In the genomic region with DNA sequence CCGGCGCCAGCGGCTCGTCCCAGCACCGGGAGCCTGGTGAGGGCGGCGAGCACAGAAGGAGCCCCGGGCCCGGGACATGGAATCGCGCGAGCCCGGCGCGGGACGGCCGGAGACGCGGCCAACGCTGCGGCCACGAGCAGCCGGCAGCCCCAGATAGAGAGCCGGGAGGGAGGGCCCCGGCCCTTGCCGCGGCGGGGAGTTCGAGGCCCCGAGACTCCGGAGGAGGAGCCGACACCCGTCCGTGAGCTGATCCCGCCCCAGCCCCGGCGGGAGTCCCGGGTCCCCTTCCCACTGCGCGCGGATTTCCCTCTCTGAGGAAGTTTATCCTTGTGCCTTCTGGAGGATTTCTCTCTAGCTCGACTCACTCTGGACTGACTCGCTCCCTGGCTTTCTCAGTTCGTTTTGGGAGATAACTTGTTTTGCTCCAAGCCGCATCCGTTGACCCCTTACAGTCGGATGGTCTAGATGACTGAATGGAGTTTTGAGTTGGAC, we compare ENCODE assay signal across 8 cellular contexts. TPM values are rescaled to one million over a fixed set of nuclear protein-coding genes. Genes with fewer than 3 reads are reported as not detected.
DNase-seq lines count a peak whose midpoint lies in the region; ATAC-seq and TF ChIP-seq lines count a peak whose summit lies in the region.

No MANE protein-coding gene starts in this region.

- TF ChIP-seq RAD21 in liver (IDR thresholded peaks at IDR 0.05) = no peak

- peak overlapping the region; percentile 89 for H3K4me3 Mint-ChIP-seq in stimulated activated memory B cell treated with anti-CD40 and anti-IgM and Interleukin-4, amounts not matched to agents 10 μg/mL and 1 μg/mL and 100 μg/mL, for 72 hours

- H3K4me1 Mint-ChIP-seq in stimulated activated memory B cell treated with anti-CD40 and anti-IgM and Interleukin-4, amounts not matched to agents 10 μg/mL and 1 μg/mL and 100 μg/mL, for 72 hours = peaks cover 31% of the 10 kb centered on the region

- no peaks in the 10 kb centered on the region for H3K36me3 Mint-ChIP-seq in stimulated activated memory B cell treated with anti-CD40 and anti-IgM and Interleukin-4, amounts not matched to agents 10 μg/mL and 1 μg/mL and 100 μg/mL, for 72 hours

- no peaks in the 10 kb centered on the region for H3K9me3 ChIP-seq in liver (ENCODE audit: control insufficient read depth in 4 of 4, low read length in 3 of 4)

- peaks cover 51% of the 10 kb centered on the region for H3K27me3 Mint-ChIP-seq in stimulated activated memory B cell treated with anti-CD40 and anti-IgM and Interleukin-4, amounts not matched to agents 10 μg/mL and 1 μg/mL and 100 μg/mL, for 72 hours

- no peak for TF ChIP-seq CTCF in liver (IDR thresholded peaks at IDR 0.05; ENCODE audit: low read depth, low read length, missing input control)

- no peaks in the 10 kb centered on the region for H3K9me3 Mint-ChIP-seq in stimulated activated memory B cell treated with anti-CD40 and anti-IgM and Interleukin-4, amounts not matched to agents 10 μg/mL and 1 μg/mL and 100 μg/mL, for 72 hours

- peak overlapping the region; percentile 74 for H3K27ac Mint-ChIP-seq in stimulated activated memory B cell treated with anti-CD40 and anti-IgM and Interleukin-4, amounts not matched to agents 10 μg/mL and 1 μg/mL and 100 μg/mL, for 72 hours

- H3K36me3 ChIP-seq in liver (ENCODE audit: control insufficient read depth in 4 of 4, insufficient read depth in 3 of 4, low read depth in 1 of 4, low read length in 3 of 4) = no peaks in the 10 kb centered on the region

- peak overlapping the region; percentile 82 to 99 (median 96) for H3K4me3 ChIP-seq in liver (ENCODE audit: low read depth in 1 of 3, low read length in 3 of 3)

- no peaks in the 10 kb centered on the region for H3K27me3 ChIP-seq in liver (ENCODE audit: control insufficient read depth in 4 of 4, insufficient read depth in 4 of 4, low read length in 3 of 4)

- H3K4me1 ChIP-seq in liver (ENCODE audit: control insufficient read depth in 4 of 4, insufficient read depth in 4 of 4, low read length in 3 of 4) = peaks cover 0 to 12% (median 6%) of the 10 kb centered on the region in 4 donors

- peak; percentile 18 for DNase-seq in activated CD4-positive, alpha-beta T cell treated with anti-CD3 and anti-CD28 coated beads for 1 hour
- DNase-seq in activated CD4-positive, alpha-beta T cell treated with anti-CD3 and anti-CD28 coated beads, Interleukin-2, amount 50 U/mL, for 1 hour = no peak
- DNase-seq in cerebellar cortex (ENCODE audit: low spot score) = peak; percentile 35
- no peak for DNase-seq in HT-29 (ENCODE audit: low spot score)

- ATAC-seq in HG03045 (IDR thresholded peaks at IDR 0.05; ENCODE audit: unreplicated experiment) (peak; percentile 44), SK-N-SH treated with all-trans-retinoic acid at 6 μM for 48 hours (peak; percentile 39)
- ATAC-seq in stimulated activated memory B cell treated with anti-CD40 and anti-IgM and Interleukin-4, amounts not matched to agents 10 μg/mL and 1 μg/mL and 100 μg/mL, for 72 hours = peak; percentile 75

- H3K9ac ChIP-seq in liver (ENCODE audit: low read depth in 1 of 2, low read length in 2 of 2) = peak overlapping the region; percentile 18 to 91

- WGBS in liver = under 1% methylated on average over 47 of the region's 47 CpGs

- peak overlapping the region; percentile 89 to 94 for H3K27ac ChIP-seq in liver (ENCODE audit: low read depth in 1 of 2, low read length in 2 of 2)

TF ChIP-seq in SK-N-SH treated with all-trans-retinoic acid at 6 μM for 48 hours, 23 proteins besides CTCF, POLR2A, EP300 and RAD21 (continues in another document):
- TF ChIP-seq GLIS3 (CRISPR knock-in tag; IDR thresholded peaks at IDR 0.05) = no peak
- no peak for TF ChIP-seq OSR1 (CRISPR knock-in tag; IDR thresholded peaks at IDR 0.05)
- no peak for TF ChIP-seq TCF4 (CRISPR knock-in tag; IDR thresholded peaks at IDR 0.05; ENCODE audit: borderline replicate concordance)
- TF ChIP-seq, protein P1, sequence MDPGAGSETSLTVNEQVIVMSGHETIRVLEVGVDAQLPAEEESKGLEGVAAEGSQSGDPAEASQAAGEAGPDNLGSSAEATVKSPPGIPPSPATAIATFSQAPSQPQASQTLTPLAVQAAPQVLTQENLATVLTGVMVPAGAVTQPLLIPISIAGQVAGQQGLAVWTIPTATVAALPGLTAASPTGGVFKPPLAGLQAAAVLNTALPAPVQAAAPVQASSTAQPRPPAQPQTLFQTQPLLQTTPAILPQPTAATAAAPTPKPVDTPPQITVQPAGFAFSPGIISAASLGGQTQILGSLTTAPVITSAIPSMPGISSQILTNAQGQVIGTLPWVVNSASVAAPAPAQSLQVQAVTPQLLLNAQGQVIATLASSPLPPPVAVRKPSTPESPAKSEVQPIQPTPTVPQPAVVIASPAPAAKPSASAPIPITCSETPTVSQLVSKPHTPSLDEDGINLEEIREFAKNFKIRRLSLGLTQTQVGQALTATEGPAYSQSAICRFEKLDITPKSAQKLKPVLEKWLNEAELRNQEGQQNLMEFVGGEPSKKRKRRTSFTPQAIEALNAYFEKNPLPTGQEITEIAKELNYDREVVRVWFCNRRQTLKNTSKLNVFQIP (CRISPR knock-in tag; IDR thresholded peaks at IDR 0.05; ENCODE audit: borderline replicate concordance, low read depth) = no peak
- TF ChIP-seq ZFP30 (CRISPR knock-in tag; IDR thresholded peaks at IDR 0.05) = no peak
- TF ChIP-seq, protein P2, sequence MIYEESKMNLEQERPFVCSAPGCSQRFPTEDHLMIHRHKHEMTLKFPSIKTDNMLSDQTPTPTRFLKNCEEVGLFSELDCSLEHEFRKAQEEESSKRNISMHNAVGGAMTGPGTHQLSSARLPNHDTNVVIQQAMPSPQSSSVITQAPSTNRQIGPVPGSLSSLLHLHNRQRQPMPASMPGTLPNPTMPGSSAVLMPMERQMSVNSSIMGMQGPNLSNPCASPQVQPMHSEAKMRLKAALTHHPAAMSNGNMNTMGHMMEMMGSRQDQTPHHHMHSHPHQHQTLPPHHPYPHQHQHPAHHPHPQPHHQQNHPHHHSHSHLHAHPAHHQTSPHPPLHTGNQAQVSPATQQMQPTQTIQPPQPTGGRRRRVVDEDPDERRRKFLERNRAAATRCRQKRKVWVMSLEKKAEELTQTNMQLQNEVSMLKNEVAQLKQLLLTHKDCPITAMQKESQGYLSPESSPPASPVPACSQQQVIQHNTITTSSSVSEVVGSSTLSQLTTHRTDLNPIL (CRISPR knock-in tag; IDR thresholded peaks at IDR 0.05; ENCODE audit: low read depth) = no peak
- no peak for TF ChIP-seq RARB (CRISPR knock-in tag; IDR thresholded peaks at IDR 0.05)
- no peak for TF ChIP-seq BACH2 (CRISPR knock-in tag; IDR thresholded peaks at IDR 0.05; ENCODE audit: borderline replicate concordance)
- TF ChIP-seq ZNF565 (CRISPR knock-in tag; conservative IDR thresholded peaks at IDR 0.05; ENCODE audit: low read depth) = no peak
- no peak for TF ChIP-seq ESRRG (CRISPR knock-in tag; IDR thresholded peaks at IDR 0.05)
- no peak for TF ChIP-seq ZC3H10 (CRISPR knock-in tag; IDR thresholded peaks at IDR 0.05)

TF ChIP-seq in liver, 16 proteins besides CTCF, POLR2A, EP300 and RAD21:
- TF ChIP-seq JUND (IDR thresholded peaks at IDR 0.05) = no peak
- no peak for TF ChIP-seq GABPA (IDR thresholded peaks at IDR 0.05 in 1 of 2, conservative IDR thresholded peaks at IDR 0.05 in 1 of 2)
- TF ChIP-seq, protein P3, sequence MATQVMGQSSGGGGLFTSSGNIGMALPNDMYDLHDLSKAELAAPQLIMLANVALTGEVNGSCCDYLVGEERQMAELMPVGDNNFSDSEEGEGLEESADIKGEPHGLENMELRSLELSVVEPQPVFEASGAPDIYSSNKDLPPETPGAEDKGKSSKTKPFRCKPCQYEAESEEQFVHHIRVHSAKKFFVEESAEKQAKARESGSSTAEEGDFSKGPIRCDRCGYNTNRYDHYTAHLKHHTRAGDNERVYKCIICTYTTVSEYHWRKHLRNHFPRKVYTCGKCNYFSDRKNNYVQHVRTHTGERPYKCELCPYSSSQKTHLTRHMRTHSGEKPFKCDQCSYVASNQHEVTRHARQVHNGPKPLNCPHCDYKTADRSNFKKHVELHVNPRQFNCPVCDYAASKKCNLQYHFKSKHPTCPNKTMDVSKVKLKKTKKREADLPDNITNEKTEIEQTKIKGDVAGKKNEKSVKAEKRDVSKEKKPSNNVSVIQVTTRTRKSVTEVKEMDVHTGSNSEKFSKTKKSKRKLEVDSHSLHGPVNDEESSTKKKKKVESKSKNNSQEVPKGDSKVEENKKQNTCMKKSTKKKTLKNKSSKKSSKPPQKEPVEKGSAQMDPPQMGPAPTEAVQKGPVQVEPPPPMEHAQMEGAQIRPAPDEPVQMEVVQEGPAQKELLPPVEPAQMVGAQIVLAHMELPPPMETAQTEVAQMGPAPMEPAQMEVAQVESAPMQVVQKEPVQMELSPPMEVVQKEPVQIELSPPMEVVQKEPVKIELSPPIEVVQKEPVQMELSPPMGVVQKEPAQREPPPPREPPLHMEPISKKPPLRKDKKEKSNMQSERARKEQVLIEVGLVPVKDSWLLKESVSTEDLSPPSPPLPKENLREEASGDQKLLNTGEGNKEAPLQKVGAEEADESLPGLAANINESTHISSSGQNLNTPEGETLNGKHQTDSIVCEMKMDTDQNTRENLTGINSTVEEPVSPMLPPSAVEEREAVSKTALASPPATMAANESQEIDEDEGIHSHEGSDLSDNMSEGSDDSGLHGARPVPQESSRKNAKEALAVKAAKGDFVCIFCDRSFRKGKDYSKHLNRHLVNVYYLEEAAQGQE (IDR thresholded peaks at IDR 0.05) = no peak
- no peak for TF ChIP-seq NR2F2 (IDR thresholded peaks at IDR 0.05)
- peak in 1 of 2 donors; percentile 48 for TF ChIP-seq HNF4A (conservative IDR thresholded peaks at IDR 0.05)
- TF ChIP-seq FOXA1 (IDR thresholded peaks at IDR 0.05) = no peak
- TF ChIP-seq EGR1 (IDR thresholded peaks at IDR 0.05; ENCODE audit: low read depth in 2 of 2) = no peak
- TF ChIP-seq HNF4G (IDR thresholded peaks at IDR 0.05) = no peak
TF ChIP-seq in liver: peak in this region for 1.

RNA-seq across cellular contexts. Expression of a gene that starts 0.5 kb away (rescaled TPM):
- total RNA-seq in liver = 100 to 1,000 TPM in 1 of 2 donors, 10 to 100 TPM in 1; 78.6 to 169 TPM
- 10 to 100 TPM; 28.0 to 29.2 TPM for polyA plus RNA-seq in liver
- total RNA-seq in HT-29 (2014; rRNA removed; shearing (Covaris generic)) = 44.7 and 45.1 TPM in 2 replicates

RNA-seq across cellular contexts. Expression of a gene that starts 11.6 kb away (rescaled TPM):
- 1 to 10 TPM in 1 of 2 donors, under 1 TPM in 1; 0.50 to 1.2 TPM for total RNA-seq in liver
- polyA plus RNA-seq in liver = under 1 TPM; 0.31 to 0.86 TPM
- total RNA-seq in HT-29 (2014; rRNA removed; shearing (Covaris generic)) = 0.38 and 0.44 TPM in 2 replicates

Comparison
In these comparisons a context has a peak if more than half of its experiments do, and no peak if none do; other contexts are left out.
1. DNase-seq: peak in activated CD4-positive, alpha-beta T cell treated with anti-CD3 and anti-CD28 coated beads for 1 hour (single experiment) and cerebellar cortex (single experiment); none in activated CD4-positive, alpha-beta T cell treated with anti-CD3 and anti-CD28 coated beads, Interleukin-2, amount 50 U/mL, for 1 hour (single experiment) and HT-29 (single experiment).
2. Peak in every context shown above with its lines, with median percentiles within 50 percentile points of each other: ATAC-seq.